Comparison of ENCODE assay signal across 10 cellular contexts in genomic region chr20:43941476-43942212, GRCh38. TPM values are rescaled to one million over a fixed set of nuclear protein-coding genes. Genes with fewer than 3 reads are reported as not detected.
A peak's percentile ranks its signal among the peaks of the same experiment; 100 is the strongest.
DNase-seq lines count a peak whose midpoint lies in the region; ATAC-seq and TF ChIP-seq lines count a peak whose summit lies in the region.
"Had no signal": no experiment of that assay in that cellular context is flagged by ENCODE, and none has a peak within 500 bp of the region (broad histone marks: within the 10 kb centered on the region; RNA-seq: fewer than 3 reads in every experiment).

No MANE protein-coding gene starts in this region.

- H3K36me3 Mint-ChIP-seq in activated CD8-positive, alpha-beta T cell treated with anti-CD3 and anti-CD28 coated beads for 36 hours (ENCODE audit: low read depth) = no peaks in the 10 kb centered on the region

- no peaks in the 10 kb centered on the region for H3K27me3 ChIP-seq in Karpas-422 (ENCODE audit: low read length)
- H3K27me3 ChIP-seq in lower lobe of right lung (ENCODE audit: low read depth) = no peaks in the 10 kb centered on the region

- H3K9me3 ChIP-seq in Karpas-422 (ENCODE audit: low read length) (no peaks in the 10 kb centered on the region), lower lobe of right lung (no peaks in the 10 kb centered on the region)

- DNase-seq in GM10266 (ENCODE audit: extremely low spot score) (peak; percentile 37), Karpas-422 (peak; percentile 91), lower lobe of right lung (no peak), A172 (ENCODE audit: low spot score) (no peak), HPDE6-E6E7 (ENCODE audit: extremely low spot score) (no peak), NCI-H1092 treated with DMSO at 0.1 percent for 48 hours (lab: John Stamatoyannopoulos, UW) (no peak)
- DNase-seq in activated CD8-positive, alpha-beta T cell treated with anti-CD3 and anti-CD28 coated beads for 36 hours = no peak
- DNase-seq: NCI-H1930 had no signal

- H3K4me2 ChIP-seq in Karpas-422 (ENCODE audit: low read depth, low read length, poor library complexity, severe bottlenecking) = peak overlapping the region; percentile 86

- intact Hi-C loops in activated CD8-positive, alpha-beta T cell treated with anti-CD3 and anti-CD28 coated beads for 36 hours (cut with micrococcal nuclease) = no loop called here
- intact Hi-C loops in lower lobe of right lung (cut with DNase I) = no loop called here

- H3K9ac ChIP-seq in Karpas-422 (ENCODE audit: low read length) = peak overlapping the region; percentile 70

- H3K27ac ChIP-seq in Karpas-422 (ENCODE audit: low read length) (peak overlapping the region; percentile 99), lower lobe of right lung (peak overlapping the region; percentile 75)

- POLR2A ChIA-PET in activated CD8-positive, alpha-beta T cell treated with anti-CD3 and anti-CD28 coated beads for 36 hours (lab: Charles Lee) = interaction anchor here (0.6 to 1.3 kb wide), 3 partner anchors 13 to 24 kb away, joined by 3 to 7 read pairs (median 3); no protein-coding TSS in a partner anchor

- H3K4me3 ChIP-seq in Karpas-422 (ENCODE audit: low read length) = peak overlapping the region; percentile 40
- H3K4me3 ChIP-seq in lower lobe of right lung = no peak overlapping the region

- H3K4me1 ChIP-seq in Karpas-422 (ENCODE audit: low read length) (peaks cover 100% of the 10 kb centered on the region), lower lobe of right lung (peaks cover 68% of the 10 kb centered on the region)

- no peak overlapping the region for H3K4me3 Mint-ChIP-seq in activated CD8-positive, alpha-beta T cell treated with anti-CD3 and anti-CD28 coated beads for 36 hours

- peaks cover 10% of the 10 kb centered on the region for H3K79me2 ChIP-seq in Karpas-422 (ENCODE audit: low read length)

- no peaks in the 10 kb centered on the region for H3K9me2 ChIP-seq in Karpas-422 (replicated peaks; ENCODE audit: insufficient read depth, low read length)

- peaks cover 34% of the 10 kb centered on the region for H3K27me3 Mint-ChIP-seq in activated CD8-positive, alpha-beta T cell treated with anti-CD3 and anti-CD28 coated beads for 36 hours

- H3K27ac Mint-ChIP-seq in activated CD8-positive, alpha-beta T cell treated with anti-CD3 and anti-CD28 coated beads for 36 hours = peak overlapping the region; percentile 22

- no peaks in the 10 kb centered on the region for H3K9me3 Mint-ChIP-seq in activated CD8-positive, alpha-beta T cell treated with anti-CD3 and anti-CD28 coated beads for 36 hours

- peaks cover 46% of the 10 kb centered on the region for H3K4me1 Mint-ChIP-seq in activated CD8-positive, alpha-beta T cell treated with anti-CD3 and anti-CD28 coated beads for 36 hours (ENCODE audit: low read depth)

- ATAC-seq in activated CD8-positive, alpha-beta T cell treated with anti-CD3 and anti-CD28 coated beads for 36 hours = no peak
- ATAC-seq in lower lobe of right lung (peak; percentile 53 to 60), GM21529 (IDR thresholded peaks at IDR 0.05; ENCODE audit: unreplicated experiment) (no peak)

- CTCF ChIA-PET in activated CD8-positive, alpha-beta T cell treated with anti-CD3 and anti-CD28 coated beads for 36 hours (lab: Charles Lee) = interaction anchor here (1.1 to 1.6 kb wide), 5 partner anchors 16 to 191 kb away, joined by 3 to 6 read pairs (median 4); no protein-coding TSS in a partner anchor

- H2AFZ ChIP-seq in Karpas-422 (ENCODE audit: low read length) = no peak overlapping the region; the same call in 1 of the 2 replicates

- H3K36me3 ChIP-seq in Karpas-422 (ENCODE audit: insufficient read depth, low read length) = no peaks in the 10 kb centered on the region
- H3K36me3 ChIP-seq in lower lobe of right lung = no peaks in the 10 kb centered on the region

- H4K20me1 ChIP-seq in Karpas-422 (ENCODE audit: insufficient read depth, low read depth, low read length) = no peaks in the 10 kb centered on the region

- TF ChIP-seq CTCF in GM10266 (IDR thresholded peaks at IDR 0.05; ENCODE audit: control insufficient read depth, insufficient read depth, low read depth, missing control alignments) (no peak), lower lobe of right lung (IDR thresholded peaks at IDR 0.05) (no peak)
- TF ChIP-seq CTCF in activated CD8-positive, alpha-beta T cell treated with anti-CD3 and anti-CD28 coated beads for 36 hours (IDR thresholded peaks at IDR 0.05) = no peak

RNA-seq across cellular contexts. Expression of gene TOX2, which starts 27.0 kb away (rescaled TPM):
- 42.9 and 54.1 TPM in 2 replicates for total RNA-seq in Karpas-422 (2014; rRNA removed; shearing (Covaris generic); ENCODE audit: low replicate concordance)
- 1 to 10 TPM; 1.5 to 1.7 TPM for total RNA-seq in activated CD8-positive, alpha-beta T cell treated with anti-CD3 and anti-CD28 coated beads for 36 hours
- 16.3 TPM for total RNA-seq in lower lobe of right lung
- 1.2 and 3.7 TPM in 2 replicates for total RNA-seq in A172 (2014; rRNA removed; shearing (Covaris generic))
- total RNA-seq: osteocyte had no signal

Comparison
In these comparisons a context has a peak if more than half of its experiments do, and no peak if none do; other contexts are left out.
1. DNase-seq: peak in GM10266 (single experiment) and Karpas-422 (single experiment); none in activated CD8-positive, alpha-beta T cell treated with anti-CD3 and anti-CD28 coated beads for 36 hours (single experiment), lower lobe of right lung (single experiment), A172 (single experiment), HPDE6-E6E7 (single experiment) and NCI-H1092 treated with DMSO at 0.1 percent for 48 hours (single experiment).
2. ATAC-seq: peak in lower lobe of right lung (2 of 2); none in activated CD8-positive, alpha-beta T cell treated with anti-CD3 and anti-CD28 coated beads for 36 hours (single experiment) and GM21529 (single experiment).